Comparison of ENCODE assay signal across 15 cellular contexts in genomic region chr19:50663280-50663790, GRCh38. TPM values are rescaled to one million over a fixed set of nuclear protein-coding genes. Genes with fewer than 3 reads are reported as not detected.
DNase-seq lines count a peak whose midpoint lies in the region; ATAC-seq and TF ChIP-seq lines count a peak whose summit lies in the region.
"Had no signal": no experiment of that assay in that cellular context is flagged by ENCODE, and none has a peak within 500 bp of the region (broad histone marks: within the 10 kb centered on the region; RNA-seq: fewer than 3 reads in every experiment).

No MANE protein-coding gene starts in this region.

- H3K4me1 Mint-ChIP-seq in activated CD4-positive, alpha-beta T cell treated with anti-CD3 and anti-CD28 coated beads, Interleukin-2, amount 10 ng/mL, durations not matched to agents 7 days and 5 days = peaks cover 9% of the 10 kb centered on the region

- no peaks in the 10 kb centered on the region for H3K27me3 ChIP-seq in BE2C
- H3K27me3 ChIP-seq in hepatocyte = peaks cover 27% of the 10 kb centered on the region

- no peaks in the 10 kb centered on the region for H3K36me3 Mint-ChIP-seq in activated CD4-positive, alpha-beta T cell treated with anti-CD3 and anti-CD28 coated beads, Interleukin-2, amount 10 ng/mL, durations not matched to agents 7 days and 5 days (ENCODE audit: low read depth)

- 79% methylated on average over 2 of the region's 2 CpGs for WGBS in hepatocyte (ENCODE audit: low lambda C conversion rate, missing lambda C conversion rate)

- H3K27ac ChIP-seq in hepatocyte = no peak overlapping the region
- H3K27ac ChIP-seq: left lung had no signal

- CTCF ChIA-PET in activated CD4-positive, alpha-beta T cell treated with anti-CD3 and anti-CD28 coated beads, Interleukin-2, amount 10 ng/mL, durations not matched to agents 7 days and 5 days (lab: Charles Lee) = interaction anchor here (0.6 kb wide), 1 partner anchor 275 kb away, joined by 6 read pairs; no protein-coding TSS in a partner anchor

- H3K9me3 ChIP-seq in BE2C = no peaks in the 10 kb centered on the region
- no peaks in the 10 kb centered on the region for H3K9me3 ChIP-seq in hepatocyte (ENCODE audit: low read depth)
- H3K9me3 ChIP-seq: left lung had no signal

- H3K27ac Mint-ChIP-seq in activated CD4-positive, alpha-beta T cell treated with anti-CD3 and anti-CD28 coated beads, Interleukin-2, amount 10 ng/mL, durations not matched to agents 7 days and 5 days = no peak overlapping the region
- H3K27ac Mint-ChIP-seq: nephron progenitor cell had no signal

- no peak overlapping the region for H3K4me2 ChIP-seq in hepatocyte

- peak; percentile 48 for DNase-seq in BE2C
- peak; percentile 14 for DNase-seq in HCEC 1CT
- DNase-seq in RKO (ENCODE audit: low spot score) = peak; percentile 84
- DNase-seq in hepatocyte (ENCODE audit: low spot score) = no peak
- no peak for DNase-seq in HPDE6-E6E7 (ENCODE audit: extremely low spot score)
- DNase-seq in medulla oblongata (ENCODE audit: extremely low spot score) = no peak
- DNase-seq in activated CD4-positive, alpha-beta T cell treated with anti-CD3 and anti-CD28 coated beads, Interleukin-2, amount 10 ng/mL, durations not matched to agents 7 days and 5 days = no peak
- DNase-seq: activated naive CD4-positive, alpha-beta T cell treated with Interleukin-2 at 50 U/mL for 16 hours; left lung; NCI-H2171; nephron progenitor cell; T1000 had no signal

- H3K4me3 Mint-ChIP-seq in activated CD4-positive, alpha-beta T cell treated with anti-CD3 and anti-CD28 coated beads, Interleukin-2, amount 10 ng/mL, durations not matched to agents 7 days and 5 days = no peak overlapping the region
- H3K4me3 Mint-ChIP-seq: nephron progenitor cell had no signal

- H3K9me3 Mint-ChIP-seq in activated CD4-positive, alpha-beta T cell treated with anti-CD3 and anti-CD28 coated beads, Interleukin-2, amount 10 ng/mL, durations not matched to agents 7 days and 5 days = peaks cover 2% of the 10 kb centered on the region

- peaks cover 30% of the 10 kb centered on the region for H3K27me3 Mint-ChIP-seq in activated CD4-positive, alpha-beta T cell treated with anti-CD3 and anti-CD28 coated beads, Interleukin-2, amount 10 ng/mL, durations not matched to agents 7 days and 5 days

- no peaks in the 10 kb centered on the region for H3K79me2 ChIP-seq in hepatocyte

- H4K20me1 ChIP-seq in hepatocyte (ENCODE audit: insufficient read depth, poor library complexity, severe bottlenecking) = no peaks in the 10 kb centered on the region

- H3K4me3 ChIP-seq in BE2C (ENCODE audit: low read depth, low read length) = no peak overlapping the region
- no peak overlapping the region for H3K4me3 ChIP-seq in hepatocyte
- H3K4me3 ChIP-seq: left lung had no signal

- H3K36me3 ChIP-seq in BE2C = peaks cover 3% of the 10 kb centered on the region
- no peaks in the 10 kb centered on the region for H3K36me3 ChIP-seq in hepatocyte (replicated peaks; ENCODE audit: insufficient read depth, low read depth)
- H3K36me3 ChIP-seq: left lung had no signal

- POLR2A ChIA-PET in activated CD4-positive, alpha-beta T cell treated with anti-CD3 and anti-CD28 coated beads, Interleukin-2, amount 10 ng/mL, durations not matched to agents 7 days and 5 days (lab: Charles Lee) = no interaction called here

- H3K4me1 ChIP-seq in BE2C (no peaks in the 10 kb centered on the region), hepatocyte (ENCODE audit: insufficient read depth) (no peaks in the 10 kb centered on the region)

- peak; percentile 59 for TF ChIP-seq CTCF in BE2C (IDR thresholded peaks at IDR 0.05; ENCODE audit: low read depth, low read length)
- TF ChIP-seq CTCF in hepatocyte (IDR thresholded peaks at IDR 0.05; ENCODE audit: poor library complexity) = peak; percentile 19

- H2AFZ ChIP-seq in hepatocyte = no peak overlapping the region

- H3K9me2 ChIP-seq in hepatocyte (replicated peaks; ENCODE audit: insufficient read depth) = no peaks in the 10 kb centered on the region

- ATAC-seq in GM18867 (IDR thresholded peaks at IDR 0.05; ENCODE audit: unreplicated experiment) = no peak
- ATAC-seq: left lung had no signal

RNA-seq across cellular contexts. Expression of gene C19orf81, which starts 14.1 kb away (rescaled TPM):
- polyA plus RNA-seq in BE2C (2012; ENCODE audit: insufficient read depth, insufficient read length, low read depth) = 7.1 TPM
- total RNA-seq in hepatocyte = 2.2 and 4.1 TPM in 2 replicates
- 12.4 and 14.7 TPM in 2 replicates for polyA plus RNA-seq in hepatocyte
- total RNA-seq in activated CD4-positive, alpha-beta T cell treated with anti-CD3 and anti-CD28 coated beads, Interleukin-2, amount 10 ng/mL, durations not matched to agents 7 days and 5 days = not detected
- total RNA-seq: bronchial epithelial cell had no signal

RNA-seq across cellular contexts. Expression of gene SYT3, which starts 23.7 kb away (rescaled TPM):
- 1.4 TPM for polyA plus RNA-seq in BE2C (2012; ENCODE audit: insufficient read depth, insufficient read length, low read depth)
- 0.48 and 1.5 TPM in 2 replicates for total RNA-seq in hepatocyte
- polyA plus RNA-seq in hepatocyte = 2.2 and 4.3 TPM in 2 replicates
- not detected for total RNA-seq in activated CD4-positive, alpha-beta T cell treated with anti-CD3 and anti-CD28 coated beads, Interleukin-2, amount 10 ng/mL, durations not matched to agents 7 days and 5 days
- total RNA-seq: bronchial epithelial cell, subcutaneous adipose tissue had no signal

RNA-seq across cellular contexts. Expression of gene SHANK1, which starts 56.3 kb away (rescaled TPM):
- polyA plus RNA-seq in BE2C (2012; ENCODE audit: insufficient read depth, insufficient read length, low read depth) = 39.6 TPM
- total RNA-seq in hepatocyte = 0.24 and 2.3 TPM in 2 replicates
- 0.56 and 1.4 TPM in 2 replicates for polyA plus RNA-seq in hepatocyte
- not detected for total RNA-seq in activated CD4-positive, alpha-beta T cell treated with anti-CD3 and anti-CD28 coated beads, Interleukin-2, amount 10 ng/mL, durations not matched to agents 7 days and 5 days
- total RNA-seq: bronchial epithelial cell had no signal

RNA-seq across cellular contexts. Expression of gene CLEC11A, which starts 59.8 kb away (rescaled TPM):
- 19.9 TPM for polyA plus RNA-seq in BE2C (2012; ENCODE audit: insufficient read depth, insufficient read length, low read depth)
- 27.6 and 30.3 TPM in 2 replicates for total RNA-seq in hepatocyte
- polyA plus RNA-seq in hepatocyte = 72.4 and 111 TPM in 2 replicates
- total RNA-seq in activated CD4-positive, alpha-beta T cell treated with anti-CD3 and anti-CD28 coated beads, Interleukin-2, amount 10 ng/mL, durations not matched to agents 7 days and 5 days = 1 to 10 TPM; 1.3 to 1.5 TPM

Comparison
In these comparisons a context has a peak if more than half of its experiments do, and no peak if none do; other contexts are left out.
1. DNase-seq: peak in BE2C (single experiment), HCEC 1CT (single experiment) and RKO (single experiment); none in hepatocyte (single experiment), HPDE6-E6E7 (single experiment), medulla oblongata (single experiment) and activated CD4-positive, alpha-beta T cell treated with anti-CD3 and anti-CD28 coated beads, Interleukin-2, amount 10 ng/mL, durations not matched to agents 7 days and 5 days (single experiment).